11 cellular contexts compared by ENCODE assay signal in the genomic region with DNA sequence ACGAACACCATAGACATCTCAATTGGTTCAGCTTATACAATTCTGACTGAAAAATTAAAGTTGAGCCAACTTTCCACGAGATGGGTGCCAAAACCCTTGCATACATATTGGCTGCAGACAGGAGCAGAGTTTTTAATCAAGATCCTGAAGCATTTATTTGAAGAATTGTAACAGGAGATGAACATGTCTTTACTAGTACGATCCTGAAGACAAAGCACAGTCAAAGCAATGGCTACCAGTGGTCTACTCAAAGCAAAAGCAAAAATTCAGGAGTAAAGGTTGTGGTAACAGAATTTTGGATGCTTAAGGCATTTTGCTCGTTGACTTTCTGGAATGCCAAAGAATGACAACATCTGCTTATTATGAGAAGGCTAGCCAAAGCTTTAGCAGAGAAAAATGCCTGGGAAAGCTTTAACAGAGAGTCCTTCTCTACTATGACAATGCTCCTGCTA. TPM values are rescaled to one million over a fixed set of nuclear protein-coding genes. Genes with fewer than 3 reads are reported as not detected.
DNase-seq lines count a peak whose midpoint lies in the region; ATAC-seq and TF ChIP-seq lines count a peak whose summit lies in the region.
"Had no signal": no experiment of that assay in that cellular context is flagged by ENCODE, and none has a peak within 500 bp of the region (broad histone marks: within the 10 kb centered on the region; RNA-seq: fewer than 3 reads in every experiment).

No MANE protein-coding gene starts in this region.

- WGBS in esophagus muscularis mucosa, result 30% methylated on average over 4 of the region's 4 CpGs

- peaks cover 7% of the 10 kb centered on the region for H3K9me3 Mint-ChIP-seq in memory B cell
- peaks cover 3% of the 10 kb centered on the region for H3K9me3 Mint-ChIP-seq in CD8-positive, alpha-beta T cell
- H3K9me3 Mint-ChIP-seq in activated T-cell treated with anti-CD3 and anti-CD28 coated beads, Interleukin-2, amount 50 U/mL, for 24 hours, result peaks cover 5% of the 10 kb centered on the region

- intact Hi-C loops in esophagus muscularis mucosa (cut with DNase I) (no loop called here), tibial artery (cut with DNase I; ENCODE audit: low total_unique reads) (no loop called here)
- intact Hi-C loops in CD8-positive, alpha-beta T cell (cut with DNase I, micrococcal nuclease), result loop anchor here in 1 of 2 experiments (1.0 kb wide), 1 partner anchor 15 kb away; no protein-coding TSS in a partner anchor

- no peaks in the 10 kb centered on the region for H3K27me3 Mint-ChIP-seq in memory B cell
- no peaks in the 10 kb centered on the region for H3K27me3 Mint-ChIP-seq in CD8-positive, alpha-beta T cell (ENCODE audit: low read depth)
- no peaks in the 10 kb centered on the region for H3K27me3 Mint-ChIP-seq in activated T-cell treated with anti-CD3 and anti-CD28 coated beads, Interleukin-2, amount 50 U/mL, for 24 hours
- H3K27me3 Mint-ChIP-seq: stimulated activated naive B cell treated with anti-CD40 and anti-IgM and Interleukin-4, amounts not matched to agents 10 μg/mL and 1 μg/mL and 100 μg/mL, for 72 hours had no signal

- TF ChIP-seq POLR2A in esophagus muscularis mucosa (IDR thresholded peaks at IDR 0.05; ENCODE audit: low read depth), result no peak

- H3K27me3 ChIP-seq in esophagus muscularis mucosa (no peaks in the 10 kb centered on the region), tibial artery (no peaks in the 10 kb centered on the region)
- H3K27me3 ChIP-seq in CD8-positive, alpha-beta T cell (ENCODE audit: insufficient read depth, low read length), result no peaks in the 10 kb centered on the region
- H3K27me3 ChIP-seq: left lung had no signal

- TF ChIP-seq EP300 in esophagus muscularis mucosa (IDR thresholded peaks at IDR 0.05), result no peak

- TF ChIP-seq CTCF in esophagus muscularis mucosa (IDR thresholded peaks at IDR 0.05) (no peak), tibial artery (IDR thresholded peaks at IDR 0.05) (no peak)
- TF ChIP-seq CTCF in CD8-positive, alpha-beta T cell (IDR thresholded peaks at IDR 0.05), result no peak

- H3K9me3 ChIP-seq in esophagus muscularis mucosa (no peaks in the 10 kb centered on the region), tibial artery (no peaks in the 10 kb centered on the region)
- no peaks in the 10 kb centered on the region for H3K9me3 ChIP-seq in CD8-positive, alpha-beta T cell (ENCODE audit: low read length)
- H3K9me3 ChIP-seq: left lung had no signal

- peaks cover 31% of the 10 kb centered on the region for H3K36me3 Mint-ChIP-seq in memory B cell
- peaks cover 25% of the 10 kb centered on the region for H3K36me3 Mint-ChIP-seq in CD8-positive, alpha-beta T cell
- peaks cover 38% of the 10 kb centered on the region for H3K36me3 Mint-ChIP-seq in activated T-cell treated with anti-CD3 and anti-CD28 coated beads, Interleukin-2, amount 50 U/mL, for 24 hours (ENCODE audit: low read depth)

- peak overlapping the region; percentile 12 for H3K27ac Mint-ChIP-seq in memory B cell
- H3K27ac Mint-ChIP-seq in CD8-positive, alpha-beta T cell, result no peak overlapping the region
- H3K27ac Mint-ChIP-seq in activated T-cell treated with anti-CD3 and anti-CD28 coated beads, Interleukin-2, amount 50 U/mL, for 24 hours, result no peak overlapping the region
- H3K27ac Mint-ChIP-seq: stimulated activated naive B cell treated with anti-CD40 and anti-IgM and Interleukin-4, amounts not matched to agents 10 μg/mL and 1 μg/mL and 100 μg/mL, for 72 hours had no signal

- H3K36me3 ChIP-seq in esophagus muscularis mucosa (no peaks in the 10 kb centered on the region), tibial artery (no peaks in the 10 kb centered on the region)
- H3K36me3 ChIP-seq in CD8-positive, alpha-beta T cell (ENCODE audit: insufficient read depth, low read length), result no peaks in the 10 kb centered on the region
- H3K36me3 ChIP-seq: left lung had no signal

- peaks cover 42 to 72% (median 68%) of the 10 kb centered on the region in 4 donors for H3K4me1 ChIP-seq in esophagus muscularis mucosa
- peaks cover 0 to 72% (median 24%) of the 10 kb centered on the region in 4 donors for H3K4me1 ChIP-seq in tibial artery
- H3K4me1 ChIP-seq in CD8-positive, alpha-beta T cell (ENCODE audit: insufficient read depth, low read length), result peaks cover 5% of the 10 kb centered on the region

- DNase-seq in NCI-H2196 (lab: John Stamatoyannopoulos, UW; ENCODE audit: unreplicated experiment) (peak; percentile 10), NCI-H2196 treated with DMSO at 0.1 percent for 48 hours (lab: John Stamatoyannopoulos, UW; ENCODE audit: unreplicated experiment) (no peak), esophagus muscularis mucosa (ENCODE audit: extremely low spot score) (no peak), memory B cell (ENCODE audit: low spot score in 2 of 2) (no peak), tibial artery (no peak), AML-193 (lab: John Stamatoyannopoulos, UW) (no peak)
- DNase-seq in CD8-positive, alpha-beta T cell, result no peak
- no peak for DNase-seq in activated T-cell treated with anti-CD3 and anti-CD28 coated beads, Interleukin-2, amount 50 U/mL, for 24 hours
- DNase-seq: left lung; stimulated activated CD4-positive, alpha-beta T cell treated with anti-CD3 and anti-CD28 coated beads, Interleukin-15, amount 100 ng/mL, for 24 hours; stimulated activated naive B cell treated with anti-CD40 and anti-IgM and Interleukin-4, amounts not matched to agents 10 μg/mL and 1 μg/mL and 100 μg/mL, for 72 hours had no signal

- POLR2A ChIA-PET in CD8-positive, alpha-beta T cell (lab: Charles Lee), result no interaction called here

- CTCF ChIA-PET in CD8-positive, alpha-beta T cell (lab: Charles Lee), result no interaction called here

- H3K4me3 ChIP-seq in esophagus muscularis mucosa (peak overlapping the region in 1 of 4 donors; percentile 8), tibial artery (peak overlapping the region; percentile 3 to 4)
- H3K4me3 ChIP-seq in CD8-positive, alpha-beta T cell (ENCODE audit: low read depth, low read length), result no peak overlapping the region
- H3K4me3 ChIP-seq: left lung had no signal

- H3K27ac ChIP-seq in esophagus muscularis mucosa (replicated peaks in 1 of 4) (peak overlapping the region; percentile 42 to 74 (median 50)), tibial artery (peak overlapping the region; percentile 35 to 60)
- H3K27ac ChIP-seq in CD8-positive, alpha-beta T cell (ENCODE audit: low read depth, low read length), result no peak overlapping the region

- H3K4me3 Mint-ChIP-seq in memory B cell, result no peak overlapping the region
- no peak overlapping the region for H3K4me3 Mint-ChIP-seq in CD8-positive, alpha-beta T cell
- H3K4me3 Mint-ChIP-seq in activated T-cell treated with anti-CD3 and anti-CD28 coated beads, Interleukin-2, amount 50 U/mL, for 24 hours, result no peak overlapping the region
- H3K4me3 Mint-ChIP-seq: stimulated activated naive B cell treated with anti-CD40 and anti-IgM and Interleukin-4, amounts not matched to agents 10 μg/mL and 1 μg/mL and 100 μg/mL, for 72 hours had no signal

- no peak for ATAC-seq in memory B cell (ENCODE audit: low read depth)
- no peak for ATAC-seq in CD8-positive, alpha-beta T cell
- ATAC-seq: left lung; stimulated activated naive B cell treated with anti-CD40 and anti-IgM and Interleukin-4, amounts not matched to agents 10 μg/mL and 1 μg/mL and 100 μg/mL, for 72 hours had no signal

- peaks cover 34% of the 10 kb centered on the region for H3K4me1 Mint-ChIP-seq in memory B cell
- peaks cover 56% of the 10 kb centered on the region for H3K4me1 Mint-ChIP-seq in CD8-positive, alpha-beta T cell (ENCODE audit: low read depth)
- H3K4me1 Mint-ChIP-seq in activated T-cell treated with anti-CD3 and anti-CD28 coated beads, Interleukin-2, amount 50 U/mL, for 24 hours (ENCODE audit: low read depth), result peaks cover 57% of the 10 kb centered on the region

RNA-seq across cellular contexts. Expression of a gene that starts 20.7 kb away (rescaled TPM):
- 10 to 100 TPM; 26.2 to 41.9 (median 38.0) TPM for total RNA-seq in esophagus muscularis mucosa
- total RNA-seq in CD8-positive, alpha-beta T cell, result 10 to 100 TPM; 38.1 to 40.3 TPM
